In the genomic region with DNA sequence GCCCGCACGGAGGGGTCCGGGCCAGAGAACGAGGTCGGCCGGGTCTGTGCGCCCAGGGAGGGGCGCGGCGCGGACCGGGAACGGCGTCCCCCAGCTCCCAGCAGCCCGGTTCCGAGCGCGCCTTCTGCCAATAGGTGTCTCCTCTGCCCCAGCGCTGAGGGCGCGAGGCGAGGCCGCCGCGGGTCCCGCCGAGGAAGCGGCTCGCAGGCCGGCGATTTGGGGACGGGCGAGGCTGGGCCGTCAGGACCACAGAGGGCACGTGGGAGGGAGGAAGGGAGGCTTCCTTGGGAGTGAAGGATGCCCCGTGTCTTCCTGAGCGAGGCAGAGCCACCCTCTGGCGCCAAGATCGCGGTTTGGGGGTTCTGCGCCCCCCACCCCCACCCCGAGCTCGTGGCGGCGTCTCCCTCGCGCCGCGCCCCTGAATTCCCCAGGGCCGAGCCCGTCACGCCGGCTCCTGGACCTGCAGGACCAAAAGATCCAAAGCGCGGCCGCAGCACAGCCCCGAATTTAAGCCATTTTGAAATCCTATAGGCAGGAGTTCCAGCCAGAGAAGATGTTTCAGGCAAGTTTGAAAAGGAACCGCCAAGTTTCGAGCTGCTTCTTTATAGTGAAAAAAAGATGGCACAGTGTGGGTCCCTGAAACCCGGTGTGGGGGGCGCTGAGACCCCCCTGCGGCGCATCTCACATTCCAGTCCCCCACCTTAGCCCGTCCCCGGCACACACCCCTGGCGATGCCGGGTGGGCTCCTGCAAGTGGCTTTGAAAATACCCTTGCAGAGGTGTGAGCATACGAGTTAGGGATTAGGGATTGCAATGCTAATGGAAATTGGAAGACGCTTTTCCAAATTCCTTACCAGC, we compare ENCODE assay signal across 8 cellular contexts. TPM values are rescaled to one million over a fixed set of nuclear protein-coding genes. Genes with fewer than 3 reads are reported as not detected.
A peak's percentile ranks its signal among the peaks of the same experiment; 100 is the strongest.
DNase-seq lines count a peak whose midpoint lies in the region; ATAC-seq and TF ChIP-seq lines count a peak whose summit lies in the region.

No MANE protein-coding gene starts in this region.

- POLR2A ChIA-PET in PC-3 (lab: Charles Lee; ENCODE audit: unreplicated experiment) = no interaction called here

- H3K9ac ChIP-seq in PC-3 (ENCODE audit: low read length) (no peak overlapping the region), subcutaneous abdominal adipose tissue (ENCODE audit: low read length in 5 of 5) (peak overlapping the region in 3 of 5 donors; percentile 23 to 72 (median 45))

- H3K4me3 ChIP-seq in PC-3 (ENCODE audit: low read length) (peak overlapping the region; percentile 68), breast epithelium (peak overlapping the region; percentile 58 to 94 (median 67)), right lobe of liver (peak overlapping the region in 2 of 3 donors; percentile 32 to 48), subcutaneous abdominal adipose tissue (ENCODE audit: low read depth in 1 of 5, low read length in 5 of 5) (peak overlapping the region in 4 of 5 donors; percentile 65 to 77 (median 68))

- CTCF ChIA-PET in PC-3 (lab: Charles Lee) = no interaction called here

- TF ChIP-seq POLR2A in breast epithelium (IDR thresholded peaks at IDR 0.05) (no peak), right lobe of liver (IDR thresholded peaks at IDR 0.05) (no peak)

- no peaks in the 10 kb centered on the region for H4K20me1 ChIP-seq in PC-3 (ENCODE audit: low read length)

- TF ChIP-seq CTCF in PC-3 (conservative IDR thresholded peaks at IDR 0.05; ENCODE audit: low read depth, low read length) = no peak
- TF ChIP-seq CTCF in breast epithelium (IDR thresholded peaks at IDR 0.05) = no peak
- no peak for TF ChIP-seq CTCF in right lobe of liver (IDR thresholded peaks at IDR 0.05)

- intact Hi-C loops in PC-3 (cut with micrococcal nuclease) = loop anchor here (5.0 kb wide), 1 partner anchor 131 kb away; no protein-coding TSS in a partner anchor
- intact Hi-C loops in breast epithelium (cut with DNase I; ENCODE audit: low total_unique reads) = no loop called here
- intact Hi-C loops in right lobe of liver (cut with DNase I) = no loop called here

- H3K36me3 ChIP-seq in PC-3 (ENCODE audit: low read depth, low read length) (no peaks in the 10 kb centered on the region), breast epithelium (no peaks in the 10 kb centered on the region), right lobe of liver (no peaks in the 10 kb centered on the region), subcutaneous abdominal adipose tissue (ENCODE audit: control insufficient read depth in 5 of 5, insufficient read depth in 5 of 5, low read length in 5 of 5) (no peaks in the 10 kb centered on the region)

- peak overlapping the region; percentile 59; the same call in 1 of the 2 replicates for H2AFZ ChIP-seq in PC-3 (ENCODE audit: low read length)

- ATAC-seq in GM21423 (IDR thresholded peaks at IDR 0.05; ENCODE audit: unreplicated experiment) (peak; percentile 29), PC-3 (peak; percentile 35), right lobe of liver (peak in 3 of 4 donors; percentile 7 to 11 (median 10)), GM18520 (IDR thresholded peaks at IDR 0.05; ENCODE audit: unreplicated experiment) (no peak)

- no peaks in the 10 kb centered on the region for H3F3A ChIP-seq in PC-3 (ENCODE audit: low read length, unreplicated experiment)

- no TSS peak for BruUV-seq in PC-3 (replicated peaks; lab: Mats Ljungman, UMichigan)

- H3K27ac ChIP-seq in PC-3 (ENCODE audit: low read length) (no peak overlapping the region), breast epithelium (peak overlapping the region; percentile 87 to 97), right lobe of liver (peak overlapping the region in 2 of 3 donors; percentile 13 to 38), subcutaneous abdominal adipose tissue (ENCODE audit: low read depth, low read length) (no peak overlapping the region)

- no peaks in the 10 kb centered on the region for H3K79me2 ChIP-seq in PC-3 (ENCODE audit: low read length)

- H3K27me3 ChIP-seq in PC-3 (ENCODE audit: low read length) (no peaks in the 10 kb centered on the region), breast epithelium (no peaks in the 10 kb centered on the region), right lobe of liver (peaks cover 0 to 9% of the 10 kb centered on the region in 2 donors), subcutaneous abdominal adipose tissue (ENCODE audit: control insufficient read depth in 5 of 5, insufficient read depth in 4 of 5, low read length in 5 of 5) (peaks cover 0 to 5% (median 3%) of the 10 kb centered on the region in 5 donors)

- DNase-seq in Ammon's horn (ENCODE audit: low spot score) = peak; percentile 45
- peak; percentile 49 for DNase-seq in PC-3
- no peak for DNase-seq in breast epithelium (ENCODE audit: low spot score in 2 of 2)
- DNase-seq in right lobe of liver = peak in 2 of 3 donors; percentile 60 to 70
- no peak for DNase-seq in GOT3 (lab: John Stamatoyannopoulos, UW)

- no peaks in the 10 kb centered on the region for H3K9me2 ChIP-seq in PC-3 (replicated peaks; ENCODE audit: low read length)

- 13% methylated on average over 17 of the region's 69 CpGs for WGBS in right lobe of liver (ENCODE audit: insufficient coverage, low coverage, low lambda C conversion rate, missing lambda C conversion rate)

- H3K4me1 ChIP-seq in PC-3 (ENCODE audit: insufficient read depth, low read length) = peaks cover 16% of the 10 kb centered on the region; the same call in 1 of the 2 replicates
- peaks cover 0 to 19% of the 10 kb centered on the region in 2 donors for H3K4me1 ChIP-seq in breast epithelium
- peaks cover 0 to 40% (median 14%) of the 10 kb centered on the region in 4 donors for H3K4me1 ChIP-seq in right lobe of liver
- peaks cover 3 to 41% (median 37%) of the 10 kb centered on the region in 5 donors for H3K4me1 ChIP-seq in subcutaneous abdominal adipose tissue (ENCODE audit: control insufficient read depth in 5 of 5, insufficient read depth in 5 of 5, low read length in 5 of 5)

- H3K4me2 ChIP-seq in PC-3 (ENCODE audit: low read length) = peak overlapping the region; percentile 88

- H3K9me3 ChIP-seq in PC-3 (ENCODE audit: low read length) (no peaks in the 10 kb centered on the region), breast epithelium (no peaks in the 10 kb centered on the region), right lobe of liver (no peaks in the 10 kb centered on the region), subcutaneous abdominal adipose tissue (ENCODE audit: control insufficient read depth in 5 of 5, low read length in 5 of 5) (no peaks in the 10 kb centered on the region)

RNA-seq across cellular contexts. Expression of a gene that starts 0.9 kb away (rescaled TPM):
- 5.9 and 9.8 TPM in 2 replicates for total RNA-seq in PC-3 (2014; rRNA removed)
- total RNA-seq in breast epithelium = 10 to 100 TPM; 10.9 to 18.0 (median 12.9) TPM
- total RNA-seq in right lobe of liver = 1 to 10 TPM in 5 of 6 experiments, under 1 TPM in 1; 1.00 to 4.3 (median 2.9) TPM

Comparison
In these comparisons a context has a peak if more than half of its experiments do, and no peak if none do; other contexts are left out.
1. DNase-seq: peak in Ammon's horn (single experiment), PC-3 (single experiment) and right lobe of liver (2 of 3); none in breast epithelium (0 of 2) and GOT3 (single experiment).
2. H3K27ac ChIP-seq: peak in breast epithelium (2 of 2) and right lobe of liver (2 of 3); none in PC-3 (single experiment) and subcutaneous abdominal adipose tissue (single experiment).
3. Peak in every context shown above with its lines, with median percentiles within 50 percentile points of each other: H3K4me3 ChIP-seq.